ENCODE assay signal across 19 cellular contexts in genomic region chr1:51439053-51439452, GRCh38.
"Had no signal": no experiment of that assay in that cellular context is flagged by ENCODE, and none has a peak within 500 bp of the region (broad histone marks: within the 10 kb centered on the region; RNA-seq: fewer than 3 reads in every experiment).

No MANE protein-coding gene starts in this region.

- H3K27ac ChIP-seq: epithelial cell of prostate, prostate gland, tibial nerve, vagina had no signal

- H3K4me1 ChIP-seq: prostate gland had no signal

- H3K9me3 ChIP-seq: prostate gland, tibial nerve, vagina had no signal

- H3K27me3 ChIP-seq: tibial nerve, vagina had no signal

- H3K4me2 ChIP-seq: smooth muscle cell had no signal

- H3K4me3 Mint-ChIP-seq: activated CD4-positive, alpha-beta memory T cell treated with anti-CD3 and anti-CD28 coated beads for 36 hours; dendritic cell treated with granulocyte-macrophage colony-stimulating factor and Interleukin-4, amounts not matched to agents 40 ng/mL and 50 ng/mL, for 4 days had no signal

- H3K36me3 ChIP-seq: prostate gland had no signal

- H3K27me3 Mint-ChIP-seq: activated CD4-positive, alpha-beta memory T cell treated with anti-CD3 and anti-CD28 coated beads for 36 hours; dendritic cell treated with granulocyte-macrophage colony-stimulating factor and Interleukin-4, amounts not matched to agents 40 ng/mL and 50 ng/mL, for 4 days had no signal

- H3K27ac Mint-ChIP-seq: activated CD4-positive, alpha-beta memory T cell treated with anti-CD3 and anti-CD28 coated beads for 36 hours; dendritic cell treated with granulocyte-macrophage colony-stimulating factor and Interleukin-4, amounts not matched to agents 40 ng/mL and 50 ng/mL, for 4 days had no signal

- ATAC-seq: activated CD4-positive, CD25-positive, alpha-beta regulatory T cell treated with anti-CD3 and anti-CD28 coated beads, Interleukin-2, amount 50 U/mL, for 24 hours; right cardiac atrium had no signal

- H3K4me3 ChIP-seq: prostate gland, smooth muscle cell, tibial nerve, vagina had no signal

- H3K9me3 Mint-ChIP-seq: activated CD4-positive, alpha-beta memory T cell treated with anti-CD3 and anti-CD28 coated beads for 36 hours; dendritic cell treated with granulocyte-macrophage colony-stimulating factor and Interleukin-4, amounts not matched to agents 40 ng/mL and 50 ng/mL, for 4 days had no signal

- DNase-seq: activated CD4-positive, alpha-beta memory T cell treated with anti-CD3 and anti-CD28 coated beads for 36 hours; activated gamma-delta T cell treated with Interleukin-2 at 50 U/mL for 16 hours; activated T-cell treated with anti-CD3 and anti-CD28 coated beads, Interleukin-2, amount 50 U/mL, for 48 hours; aorta; effector memory CD4-positive, alpha-beta T cell; foreskin melanocyte; kidney glomerular epithelial cell; right cardiac atrium; stimulated activated CD4-positive, alpha-beta T cell treated with anti-CD3 and anti-CD28 coated beads, Interleukin-4, amount 100 ng/mL, for 4 hours; stimulated activated CD8-positive, alpha-beta memory T cell treated with anti-CD3 and anti-CD28 coated beads, Interleukin-4, amount 100 ng/mL, for 48 hours; stimulated activated naive CD4-positive, alpha-beta T cell treated with Interleukin-2 at 50 U/mL for 16 hours; substantia nigra had no signal
